ENCODE assay signal across 33 cellular contexts in genomic region chr19:40200352-40201099, GRCh38. TPM values are rescaled to one million over a fixed set of nuclear protein-coding genes. Genes with fewer than 3 reads are reported as not detected.
DNase-seq lines count a peak whose midpoint lies in the region; ATAC-seq and TF ChIP-seq lines count a peak whose summit lies in the region.
"Had no signal": no experiment of that assay in that cellular context is flagged by ENCODE, and none has a peak within 500 bp of the region (broad histone marks: within the 10 kb centered on the region; RNA-seq: fewer than 3 reads in every experiment).

No MANE protein-coding gene starts in this region.

- H3K27ac ChIP-seq in HCT116 (ENCODE audit: low read depth, low read length) (peak overlapping the region; percentile 77), PC-3 (ENCODE audit: low read length) (no peak overlapping the region), trophoblast cell (ENCODE audit: low read depth, low read length) (no peak overlapping the region), prostate gland (no peak overlapping the region)
- H3K27ac ChIP-seq: BLaER1, epithelial cell of prostate, neutrophil, psoas muscle, sigmoid colon, stomach, vagina had no signal

- RAD21 ChIA-PET in HCT116 (lab: Charles Lee; ENCODE audit: low non-redundant PET in 1 of 2, low total read pairs in 2 of 2, uncharacterized antibody in 2 of 2, unreplicated experiment in 2 of 2) = interaction anchor here in 1 of 2 experiments (0.8 to 1.8 kb wide), 2 partner anchors 10 to 44 kb away, joined by 3 read pairs; partner anchors contain the start of gene MAP3K10

- no peak overlapping the region for H2BK120ac ChIP-seq in trophoblast cell (ENCODE audit: insufficient read depth, low read length, poor library complexity)

- CTCF ChIA-PET in HCT116 (lab: Charles Lee) = interaction anchor here (0.8 to 1.0 kb wide), 2 partner anchors 17 to 35 kb away, joined by 4 to 7 read pairs; no protein-coding TSS in a partner anchor
- CTCF ChIA-PET in PC-3 (lab: Charles Lee) = interaction anchor here (0.6 kb wide), 2 partner anchors 9 to 66 kb away, joined by 3 to 11 read pairs; partner anchors contain the start of gene MAP3K10

- H3K4me2 ChIP-seq in HCT116 (ENCODE audit: low read length) = peak overlapping the region; percentile 70
- no peak overlapping the region for H3K4me2 ChIP-seq in PC-3 (ENCODE audit: low read length)
- H3K4me2 ChIP-seq in trophoblast cell (ENCODE audit: low read length) = no peak overlapping the region
- H3K4me2 ChIP-seq: BLaER1 had no signal

- intact Hi-C loops in HCT116 (cut with micrococcal nuclease) = no loop called here
- intact Hi-C loops in PC-3 (cut with micrococcal nuclease) = no loop called here
- intact Hi-C loops in prostate gland (cut with DNase I) = no loop called here

- H3K18ac ChIP-seq in trophoblast cell (ENCODE audit: low read length) = no peak overlapping the region

- H3K9me3 ChIP-seq in HCT116 (ENCODE audit: control insufficient read depth in 1 of 2, insufficient read depth in 1 of 2, low read depth in 1 of 2, low read length in 2 of 2) (no peaks in the 10 kb centered on the region), PC-3 (ENCODE audit: low read length) (no peaks in the 10 kb centered on the region), trophoblast cell (ENCODE audit: insufficient read depth, low read depth, low read length) (no peaks in the 10 kb centered on the region), prostate gland (no peaks in the 10 kb centered on the region)
- H3K9me3 ChIP-seq: BLaER1, neutrophil, psoas muscle, sigmoid colon, stomach, vagina had no signal

- TF ChIP-seq RAD21 in HCT116 (IDR thresholded peaks at IDR 0.05; ENCODE audit: low read depth) = no peak

- H3K79me2 ChIP-seq in HCT116 (ENCODE audit: insufficient read depth, low read length) = no peaks in the 10 kb centered on the region
- H3K79me2 ChIP-seq in PC-3 (ENCODE audit: low read length) = no peaks in the 10 kb centered on the region
- H3K79me2 ChIP-seq in trophoblast cell (ENCODE audit: control insufficient read depth, insufficient read depth, low read length, poor library complexity) = no peaks in the 10 kb centered on the region

- H3K4ac ChIP-seq in trophoblast cell (ENCODE audit: low read depth, low read length) = no peak overlapping the region

- H3K9me2 ChIP-seq in HCT116 (ENCODE audit: insufficient read depth) (no peaks in the 10 kb centered on the region), PC-3 (replicated peaks; ENCODE audit: low read length) (no peaks in the 10 kb centered on the region)

- H3K27me3 ChIP-seq in HCT116 (ENCODE audit: insufficient read depth, low read length) (no peaks in the 10 kb centered on the region), PC-3 (ENCODE audit: low read length) (no peaks in the 10 kb centered on the region), trophoblast cell (ENCODE audit: insufficient read depth, low read length) (no peaks in the 10 kb centered on the region), prostate gland (replicated peaks; ENCODE audit: insufficient read depth) (no peaks in the 10 kb centered on the region)
- H3K27me3 ChIP-seq: BLaER1, neutrophil, sigmoid colon, stomach, vagina had no signal

- ATAC-seq in HCT116 (peak; percentile 98), PC-3 (peak; percentile 55), GM18909 (IDR thresholded peaks at IDR 0.05; ENCODE audit: poor library complexity, unreplicated experiment) (no peak), GM19455 (IDR thresholded peaks at IDR 0.05; ENCODE audit: unreplicated experiment) (no peak)
- ATAC-seq: activated CD4-positive, alpha-beta T cell treated with anti-CD3 and anti-CD28 coated beads for 36 hours; left ventricle myocardium superior; naive thymus-derived CD4-positive, alpha-beta T cell; psoas muscle had no signal

- H3K23ac ChIP-seq in trophoblast cell (ENCODE audit: low read length) = no peak overlapping the region

- peaks cover 26 to 28% of the 10 kb centered on the region in 2 experiments for H3K4me1 ChIP-seq in HCT116 (ENCODE audit: control insufficient read depth in 1 of 2, insufficient read depth in 2 of 2, low read length in 2 of 2)
- H3K4me1 ChIP-seq in PC-3 (ENCODE audit: insufficient read depth, low read length) = no peaks in the 10 kb centered on the region
- no peaks in the 10 kb centered on the region for H3K4me1 ChIP-seq in trophoblast cell (ENCODE audit: control insufficient read depth in 1 of 2, insufficient read depth in 2 of 2, low read length in 2 of 2)
- H3K4me1 ChIP-seq in prostate gland (replicated peaks) = no peaks in the 10 kb centered on the region
- H3K4me1 ChIP-seq: BLaER1, psoas muscle, sigmoid colon, stomach, vagina had no signal

- H4K8ac ChIP-seq in trophoblast cell (ENCODE audit: low read depth, low read length) = no peak overlapping the region

- H3F3A ChIP-seq in PC-3 (ENCODE audit: low read length, unreplicated experiment) = no peaks in the 10 kb centered on the region

- no peak overlapping the region for H2AK5ac ChIP-seq in trophoblast cell (ENCODE audit: low read length)

- H2AFZ ChIP-seq in HCT116 (ENCODE audit: low read depth, low read length, poor library complexity, severe bottlenecking) = no peak overlapping the region
- H2AFZ ChIP-seq in PC-3 (ENCODE audit: low read length) = no peak overlapping the region
- no peak overlapping the region for H2AFZ ChIP-seq in trophoblast cell (ENCODE audit: insufficient read depth, low read length, poor library complexity)

- no CpG with 5 or more reads among the region's 9 CpGs for WGBS in trophoblast cell (ENCODE audit: extremely low coverage, insufficient coverage, insufficient read length)
- 79% methylated on average over 9 of the region's 9 CpGs for WGBS in prostate gland

- H4K91ac ChIP-seq in trophoblast cell (ENCODE audit: low read depth, low read length) = no peak overlapping the region

- no peak overlapping the region for H3K14ac ChIP-seq in trophoblast cell (ENCODE audit: low read length)

- peak; percentile 51 for DNase-seq in HCT116 (ENCODE audit: low read depth, low spot score)
- peak; percentile 24 for DNase-seq in PC-3
- DNase-seq in choroid plexus epithelial cell (ENCODE audit: low read depth) = peak; percentile 37
- DNase-seq in trophoblast cell = peak; percentile 46 to 53
- no peak for DNase-seq in prostate gland (ENCODE audit: low spot score)
- DNase-seq: activated CD4-positive, alpha-beta T cell treated with anti-CD3 and anti-CD28 coated beads for 36 hours; activated naive CD4-positive, alpha-beta T cell treated with anti-CD3 and anti-CD28 coated beads, Interleukin-2, amount 50 U/mL, for 16 hours; amniotic stem cell; DMS153; effector CD8-positive, alpha-beta T cell; KG1; left ventricle myocardium superior; naive thymus-derived CD4-positive, alpha-beta T cell; NCI-H1417; NCI-H2029; NCI-H526; NK-92 treated with Interleukin-12 subunit alpha and Interleukin-12 subunit beta, amount 100 ng/mL, for 24 hours; psoas muscle; SIG-M5; sigmoid colon; stimulated activated CD4-positive, alpha-beta T cell treated with anti-CD3 and anti-CD28 coated beads, Interleukin-4, amount 100 ng/mL, for 1 hour; stomach; SW 1271; T-helper 9 cell had no signal

- no peak overlapping the region for H4K12ac ChIP-seq in trophoblast cell (ENCODE audit: low read depth, low read length)

- no peaks in the 10 kb centered on the region for H3K79me1 ChIP-seq in trophoblast cell (ENCODE audit: low read length)

- POLR2A ChIA-PET in HCT116 (lab: Charles Lee) = interaction anchor here (1.3 to 1.6 kb wide), 2 partner anchors 11 to 17 kb away, joined by 4 to 6 read pairs; no protein-coding TSS in a partner anchor
- POLR2A ChIA-PET in PC-3 (lab: Charles Lee; ENCODE audit: unreplicated experiment) = no interaction called here

- no peak for TF ChIP-seq CTCF in HCT116 (IDR thresholded peaks at IDR 0.05 in 2 of 3, conservative IDR thresholded peaks at IDR 0.05 in 1 of 3; ENCODE audit: borderline replicate concordance in 1 of 3, insufficient read depth in 1 of 3, low read depth in 2 of 3, low read length in 2 of 3)
- TF ChIP-seq CTCF in PC-3 (conservative IDR thresholded peaks at IDR 0.05; ENCODE audit: low read depth, low read length) = no peak
- TF ChIP-seq CTCF in choroid plexus epithelial cell (conservative IDR thresholded peaks at IDR 0.05; ENCODE audit: low read depth, low read length) = no peak
- no peak for TF ChIP-seq CTCF in prostate gland (IDR thresholded peaks at IDR 0.05)

- BruUV-seq in HCT116 (replicated peaks; lab: Mats Ljungman, UMichigan) (no TSS peak), PC-3 (replicated peaks; lab: Mats Ljungman, UMichigan) (no TSS peak)

- no peak for TF ChIP-seq POLR2A in HCT116 (IDR thresholded peaks at IDR 0.05; ENCODE audit: borderline replicate concordance, extremely low read depth, insufficient read depth, insufficient read length)
- TF ChIP-seq POLR2A in prostate gland (IDR thresholded peaks at IDR 0.05) = no peak

- H3K4me3 ChIP-seq in HCT116 (replicated peaks in 1 of 2; ENCODE audit: low read depth in 1 of 2, low read length in 2 of 2) (peak overlapping the region in 1 of 2 experiments; percentile 22; a peak in 1 of 4 replicates), PC-3 (ENCODE audit: low read length) (no peak overlapping the region), choroid plexus epithelial cell (ENCODE audit: low read depth, low read length) (no peak overlapping the region), trophoblast cell (ENCODE audit: low read depth, low read length) (no peak overlapping the region), prostate gland (no peak overlapping the region)
- H3K4me3 ChIP-seq: BLaER1, psoas muscle, sigmoid colon, stomach, vagina had no signal

- H2BK12ac ChIP-seq in trophoblast cell (ENCODE audit: low read length) = no peak overlapping the region

- H3K9ac ChIP-seq in HCT116 (ENCODE audit: low read length) = peak overlapping the region; percentile 32
- H3K9ac ChIP-seq in PC-3 (ENCODE audit: low read length) = no peak overlapping the region
- H3K9ac ChIP-seq in trophoblast cell (ENCODE audit: low read length) = no peak overlapping the region
- H3K9ac ChIP-seq: BLaER1 had no signal

- H4K20me1 ChIP-seq in HCT116 (ENCODE audit: insufficient read depth) = no peaks in the 10 kb centered on the region
- no peaks in the 10 kb centered on the region for H4K20me1 ChIP-seq in PC-3 (ENCODE audit: low read length)

- H2BK5ac ChIP-seq in trophoblast cell (ENCODE audit: low read depth, low read length, poor library complexity) = no peak overlapping the region

- H3K36me3 ChIP-seq in HCT116 (ENCODE audit: control insufficient read depth in 1 of 2, insufficient read depth in 2 of 2, low read length in 2 of 2) = no peaks in the 10 kb centered on the region
- no peaks in the 10 kb centered on the region for H3K36me3 ChIP-seq in PC-3 (ENCODE audit: low read depth, low read length)
- no peaks in the 10 kb centered on the region for H3K36me3 ChIP-seq in trophoblast cell (ENCODE audit: control insufficient read depth in 1 of 2, insufficient read depth in 2 of 2, low read length in 2 of 2)
- H3K36me3 ChIP-seq in prostate gland = no peaks in the 10 kb centered on the region
- H3K36me3 ChIP-seq: neutrophil had no signal

RNA-seq across cellular contexts. Expression of gene MAP3K10, which starts 9.3 kb away (rescaled TPM):
- total RNA-seq in HCT116 (2021; ENCODE audit: unreplicated experiment) (17.3 TPM), PC-3 (2014; rRNA removed) (11.2 and 13.0 TPM in 2 replicates), prostate gland (10 to 100 TPM; 10.5 to 23.8 TPM)
- polyA plus RNA-seq in HCT116 (2012) = 10.5 and 12.4 TPM in 2 replicates
- polyA plus RNA-seq in trophoblast cell (2013) = 4.5 and 4.6 TPM in 2 replicates

RNA-seq across cellular contexts. Expression of gene TTC9B, which starts 17.7 kb away (rescaled TPM):
- 1.7 TPM for total RNA-seq in HCT116 (2021; ENCODE audit: unreplicated experiment)
- 2.6 and 3.0 TPM in 2 replicates for polyA plus RNA-seq in HCT116 (2012)
- total RNA-seq in PC-3 (2014; rRNA removed) = 0.15 and 0.17 TPM in 2 replicates
- not detected in 2 replicates for polyA plus RNA-seq in trophoblast cell (2013)
- total RNA-seq in prostate gland = not detected
- total RNA-seq: activated CD4-positive, alpha-beta T cell treated with anti-CD3 and anti-CD28 coated beads for 36 hours; activated T-helper 2 cell treated with anti-CD3 and anti-CD28 coated beads, Interferon-gamma antibody, Interleukin-2, Interleukin-4, amounts not matched to agents 10 μg/mL and 5 μg/mL and 100 μg/mL, durations not matched to agents 14 hours and 24 hours and 36 hours; H1; left ventricle myocardium superior; mesothelial cell of epicardium; naive thymus-derived CD4-positive, alpha-beta T cell; psoas muscle; vagina had no signal
- polyA plus RNA-seq: naive thymus-derived CD4-positive, alpha-beta T cell had no signal

RNA-seq across cellular contexts. Expression of gene CCNP, which starts 26.0 kb away (rescaled TPM):
- 9.8 TPM for total RNA-seq in HCT116 (2021; ENCODE audit: unreplicated experiment)
- 17.2 and 26.9 TPM in 2 replicates for polyA plus RNA-seq in HCT116 (2012)
- total RNA-seq in PC-3 (2014; rRNA removed) = not detected in 2 replicates
- polyA plus RNA-seq in trophoblast cell (2013) = 0.46 and 0.49 TPM in 2 replicates
- under 1 TPM; 0.82 to 0.85 TPM for total RNA-seq in prostate gland
- total RNA-seq: left ventricle myocardium superior, psoas muscle, sigmoid colon, stomach, vagina had no signal
- polyA plus RNA-seq: naive thymus-derived CD4-positive, alpha-beta T cell had no signal

Comparison
In these comparisons a context has a peak if more than half of its experiments do, and no peak if none do; other contexts are left out.
1. ATAC-seq: peak in HCT116 (single experiment) and PC-3 (single experiment); none in GM18909 (single experiment) and GM19455 (single experiment).